In the genomic region with DNA sequence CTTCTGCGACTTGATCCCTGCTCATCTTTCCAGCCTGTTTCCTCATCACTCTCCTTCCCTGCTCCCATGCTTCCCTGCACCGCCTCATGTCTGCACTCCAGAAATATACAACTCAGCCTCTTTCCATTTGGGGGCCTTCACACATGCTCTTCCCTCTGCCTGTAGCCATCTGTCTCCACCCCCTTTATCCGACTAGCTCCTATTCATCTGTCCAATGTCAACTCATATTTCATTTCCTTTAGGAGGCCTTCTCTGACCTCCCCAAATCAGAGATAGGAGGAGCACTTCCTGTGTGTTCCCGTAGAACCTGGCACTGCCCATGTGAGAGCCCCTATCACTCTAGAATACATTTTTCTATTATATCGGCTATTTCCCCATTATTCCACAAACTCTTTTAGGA, we compare ENCODE assay signal across 11 cellular contexts. TPM values are rescaled to one million over a fixed set of nuclear protein-coding genes. Genes with fewer than 3 reads are reported as not detected.
DNase-seq lines count a peak whose midpoint lies in the region; ATAC-seq and TF ChIP-seq lines count a peak whose summit lies in the region.
"Had no signal": no experiment of that assay in that cellular context is flagged by ENCODE, and none has a peak within 500 bp of the region (broad histone marks: within the 10 kb centered on the region; RNA-seq: fewer than 3 reads in every experiment).

No MANE protein-coding gene starts in this region.

- peaks cover 23% of the 10 kb centered on the region for H3K4me1 Mint-ChIP-seq in activated CD4-positive, alpha-beta memory T cell treated with anti-CD3 and anti-CD28 coated beads for 36 hours (ENCODE audit: low read depth)
- no peaks in the 10 kb centered on the region for H3K4me1 Mint-ChIP-seq in Calu3 (ENCODE audit: low read depth, unreplicated experiment)

- H3K36me3 ChIP-seq in heart left ventricle (no peaks in the 10 kb centered on the region), left lung (no peaks in the 10 kb centered on the region)

- H3K27ac Mint-ChIP-seq in activated CD4-positive, alpha-beta memory T cell treated with anti-CD3 and anti-CD28 coated beads for 36 hours, result peak overlapping the region; percentile 30
- no peak overlapping the region for H3K27ac Mint-ChIP-seq in Calu3 (ENCODE audit: unreplicated experiment)

- H3K4me3 ChIP-seq in heart left ventricle (peak overlapping the region in 1 of 12 donors; percentile 49), left lung (no peak overlapping the region)
- H3K4me3 ChIP-seq: body of pancreas had no signal

- H3K36me3 Mint-ChIP-seq in activated CD4-positive, alpha-beta memory T cell treated with anti-CD3 and anti-CD28 coated beads for 36 hours, result no peaks in the 10 kb centered on the region
- H3K36me3 Mint-ChIP-seq in Calu3 (ENCODE audit: insufficient read depth, unreplicated experiment), result no peaks in the 10 kb centered on the region

- DNase-seq in left ventricle myocardium superior, result no peak
- DNase-seq in heart left ventricle, result no peak
- DNase-seq in activated CD4-positive, alpha-beta memory T cell treated with anti-CD3 and anti-CD28 coated beads for 36 hours, result no peak
- DNase-seq in left lung, result no peak
- no peak for DNase-seq in Calu3
- no peak for DNase-seq in COLO668 (lab: John Stamatoyannopoulos, UW; ENCODE audit: unreplicated experiment)
- DNase-seq in hippocampal formation (lab: John Stamatoyannopoulos, UW), result no peak
- DNase-seq: body of pancreas, DMS79, mammary epithelial cell, NCI-H446 had no signal

- ATAC-seq in left ventricle myocardium superior (peak; percentile 17), heart left ventricle (no peak), left lung (no peak)
- ATAC-seq: body of pancreas had no signal

- POLR2A ChIA-PET in activated CD4-positive, alpha-beta memory T cell treated with anti-CD3 and anti-CD28 coated beads for 36 hours (lab: Charles Lee), result no interaction called here

- H3K27me3 Mint-ChIP-seq in activated CD4-positive, alpha-beta memory T cell treated with anti-CD3 and anti-CD28 coated beads for 36 hours, result peaks cover 3% of the 10 kb centered on the region
- peaks cover 47% of the 10 kb centered on the region for H3K27me3 Mint-ChIP-seq in Calu3 (ENCODE audit: unreplicated experiment)

- no peak for TF ChIP-seq POLR2A in heart left ventricle (IDR thresholded peaks at IDR 0.05)

- H3K4me1 ChIP-seq in heart left ventricle (peaks cover 0 to 52% (median 0%) of the 10 kb centered on the region in 12 donors), left lung (peaks cover 0 to 66% of the 10 kb centered on the region in 2 donors)
- H3K4me1 ChIP-seq: body of pancreas had no signal

- BruUV-seq in Calu3 (replicated peaks; lab: Mats Ljungman, UMichigan), result no TSS peak

- H3K9me3 Mint-ChIP-seq in activated CD4-positive, alpha-beta memory T cell treated with anti-CD3 and anti-CD28 coated beads for 36 hours, result no peaks in the 10 kb centered on the region
- no peaks in the 10 kb centered on the region for H3K9me3 Mint-ChIP-seq in Calu3 (ENCODE audit: low read depth, unreplicated experiment)

- no peak overlapping the region for H3K4me3 Mint-ChIP-seq in activated CD4-positive, alpha-beta memory T cell treated with anti-CD3 and anti-CD28 coated beads for 36 hours
- no peak overlapping the region for H3K4me3 Mint-ChIP-seq in Calu3 (ENCODE audit: low read depth, unreplicated experiment)

- no peak for TF ChIP-seq CTCF in heart left ventricle (IDR thresholded peaks at IDR 0.05)
- no peak for TF ChIP-seq CTCF in left lung (IDR thresholded peaks at IDR 0.05)
- TF ChIP-seq CTCF in Calu3 (IDR thresholded peaks at IDR 0.05; ENCODE audit: unreplicated experiment), result no peak

- H3K9me3 ChIP-seq in heart left ventricle (peaks cover 0 to under 1% (median 0%) of the 10 kb centered on the region in 12 donors), left lung (no peaks in the 10 kb centered on the region)
- H3K9me3 ChIP-seq: body of pancreas had no signal

- H3K27me3 ChIP-seq in heart left ventricle (no peaks in the 10 kb centered on the region), left lung (no peaks in the 10 kb centered on the region)
- H3K27me3 ChIP-seq: body of pancreas had no signal

- CTCF ChIA-PET in activated CD4-positive, alpha-beta memory T cell treated with anti-CD3 and anti-CD28 coated beads for 36 hours (lab: Charles Lee), result no interaction called here
- CTCF ChIA-PET in Calu3 (lab: Charles Lee), result no interaction called here

- WGBS in heart left ventricle, 4 donors, result 62 to 67% (median 66%) methylated on average over 5 of the region's 5 CpGs

- H3K27ac ChIP-seq in heart left ventricle, result peak overlapping the region in 6 of 12 donors; percentile 11 to 91 (median 30)
- H3K27ac ChIP-seq in left lung, result peak overlapping the region; percentile 6 to 96

- intact Hi-C loops in left ventricle myocardium superior (cut with micrococcal nuclease) (no loop called here), heart left ventricle (cut with DNase I) (no loop called here), left lung (cut with DNase I) (no loop called here), Calu3 (cut with micrococcal nuclease; ENCODE audit: unreplicated experiment) (no loop called here)
- intact Hi-C loops in activated CD4-positive, alpha-beta memory T cell treated with anti-CD3 and anti-CD28 coated beads for 36 hours (cut with micrococcal nuclease), result no loop called here

RNA-seq across cellular contexts. Expression of a gene that starts 10.6 kb away (rescaled TPM):
- total RNA-seq in left ventricle myocardium superior (3.1 TPM), heart left ventricle (10 to 100 TPM in 1 of 9 donors, 1 to 10 TPM in 8; 1.5 to 14.7 (median 2.5) TPM), left lung (1 to 10 TPM; 4.5 to 8.1 TPM), Calu3 (2022) (0.24 and 0.61 TPM in 2 replicates)
- polyA plus RNA-seq in heart left ventricle, result 1 to 10 TPM in 1 of 2 donors, under 1 TPM in 1; 0.51 to 1.2 TPM
- total RNA-seq in activated CD4-positive, alpha-beta memory T cell treated with anti-CD3 and anti-CD28 coated beads for 36 hours, result 1 to 10 TPM; 2.7 to 4.2 TPM
- polyA plus RNA-seq: mammary epithelial cell had no signal
